ENCODE assay signal across 9 cellular contexts in the genomic region with DNA sequence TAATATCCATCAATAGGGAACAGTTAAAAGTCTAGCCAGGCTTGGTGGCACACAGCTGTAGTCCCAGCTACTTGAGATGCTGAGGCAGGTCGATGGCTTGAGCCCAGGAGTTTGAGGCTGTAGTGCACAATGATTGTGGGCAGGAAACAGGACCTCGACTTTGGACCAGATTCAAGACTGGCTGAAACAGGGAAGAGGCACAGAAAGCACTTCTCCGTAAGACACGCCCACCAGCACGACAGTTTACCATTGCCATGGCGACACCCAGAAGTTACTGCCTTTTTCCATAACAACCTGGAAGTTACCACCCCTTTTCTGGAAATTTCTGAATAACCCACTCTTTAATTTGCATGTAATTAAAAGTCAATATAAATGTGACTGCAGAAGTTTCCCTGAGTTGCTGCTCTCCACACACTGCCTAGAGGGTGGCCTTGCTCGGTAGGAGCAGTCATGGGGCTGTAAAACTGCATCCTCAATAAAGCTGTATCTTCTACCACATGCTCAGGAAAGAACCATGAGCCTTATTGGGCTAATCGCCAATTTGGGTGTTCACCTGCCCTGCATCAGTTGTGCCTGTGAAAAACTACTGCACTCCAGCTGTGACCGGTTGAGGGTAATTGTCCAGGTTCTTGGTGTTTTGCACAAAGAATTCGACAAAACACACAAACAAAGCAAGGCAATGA. TPM values are rescaled to one million over a fixed set of nuclear protein-coding genes. Genes with fewer than 3 reads are reported as not detected.
DNase-seq lines count a peak whose midpoint lies in the region; ATAC-seq lines count a peak whose summit lies in the region.
"Had no signal": no experiment of that assay in that cellular context is flagged by ENCODE, and none has a peak within 500 bp of the region (broad histone marks: within the 10 kb centered on the region; RNA-seq: fewer than 3 reads in every experiment).

No MANE protein-coding gene starts in this region.

- H3K56ac ChIP-seq in mesendoderm (ENCODE audit: low read length), result no peak overlapping the region

- H4K5ac ChIP-seq in mesendoderm (ENCODE audit: low read length), result no peak overlapping the region

- no peak for ATAC-seq in GM18873 (IDR thresholded peaks at IDR 0.05; ENCODE audit: low FRiP score, unreplicated experiment)

- no peak overlapping the region for H3K4me2 ChIP-seq in mesendoderm (ENCODE audit: low read length)

- H3K36me3 ChIP-seq in mesendoderm (ENCODE audit: control insufficient read depth, insufficient read depth, low read length), result no peaks in the 10 kb centered on the region

- H3K4ac ChIP-seq in mesendoderm (ENCODE audit: low read depth, low read length), result no peak overlapping the region

- no peaks in the 10 kb centered on the region for H3K79me2 ChIP-seq in mesendoderm (ENCODE audit: control insufficient read depth, insufficient read depth, low read length)

- H2BK5ac ChIP-seq in mesendoderm (ENCODE audit: low read length), result no peak overlapping the region

- no peak overlapping the region for H3K9ac ChIP-seq in mesendoderm (ENCODE audit: low read length)

- no peak overlapping the region for H2AK5ac ChIP-seq in mesendoderm (ENCODE audit: low read length)

- H3K27me3 ChIP-seq in mesendoderm (ENCODE audit: insufficient read depth, low read length, poor library complexity), result no peaks in the 10 kb centered on the region

- no CpG with 5 or more reads among the region's 10 CpGs for WGBS in mesendoderm (ENCODE audit: extremely low coverage, insufficient coverage, low lambda C conversion rate)

- H3K23ac ChIP-seq in mesendoderm (ENCODE audit: low read length), result no peak overlapping the region

- in situ Hi-C loops in G401 (cut with HindIII; ENCODE audit: low sequenced_read_pairs), result no loop called here

- peak; percentile 49 for DNase-seq in G401 (ENCODE audit: low spot score)
- DNase-seq in NCI-H2029 treated with DMSO at 0.1 percent for 48 hours (lab: John Stamatoyannopoulos, UW), result peak; percentile 94
- peak in 31 of 61 donors; percentile 7 to 79 (median 26) for DNase-seq in caudate nucleus (lab: John Stamatoyannopoulos, UW)
- DNase-seq in mesendoderm, result peak; percentile 78
- no peak for DNase-seq in germinal center (ENCODE audit: low spot score)
- DNase-seq in AG08396 (ENCODE audit: low spot score), result no peak
- DNase-seq in effector CD8-positive, alpha-beta T cell (lab: John Stamatoyannopoulos, UW), result no peak
- DNase-seq: activated CD8-positive, alpha-beta memory T cell treated with anti-CD3 and anti-CD28 coated beads for 24 hours had no signal

- no peak overlapping the region for H2BK15ac ChIP-seq in mesendoderm (replicated peaks; ENCODE audit: low read depth)

- H4K8ac ChIP-seq in mesendoderm (ENCODE audit: low read depth, low read length), result no peak overlapping the region

- no peaks in the 10 kb centered on the region for H3K79me1 ChIP-seq in mesendoderm (ENCODE audit: low read length)

- no peak overlapping the region for H2BK120ac ChIP-seq in mesendoderm (ENCODE audit: low read depth, low read length)

- H3K18ac ChIP-seq in mesendoderm (ENCODE audit: low read length), result no peak overlapping the region

- H3K4me3 ChIP-seq in mesendoderm (ENCODE audit: low read length), result no peak overlapping the region

- H3K4me1 ChIP-seq in mesendoderm (ENCODE audit: control insufficient read depth, low read depth, low read length), result no peaks in the 10 kb centered on the region

- H3K27ac ChIP-seq in caudate nucleus (ENCODE audit: low read depth, low read length), result peak overlapping the region; percentile 58
- no peak overlapping the region for H3K27ac ChIP-seq in mesendoderm (ENCODE audit: low read depth, low read length)

RNA-seq across cellular contexts. Expression of a gene that starts 4.6 kb away (rescaled TPM):
- total RNA-seq in G401 (2014; rRNA removed; shearing (Covaris generic)), result 7.0 and 16.1 TPM in 2 replicates
- 1.2 TPM for polyA plus RNA-seq in mesendoderm (2013, experiment 1 of 2)
- polyA plus RNA-seq in mesendoderm (2013, experiment 2 of 2), result 1.3 TPM

RNA-seq across cellular contexts. Expression of a gene that starts 14.4 kb away (rescaled TPM):
- 3.3 and 13.2 TPM in 2 replicates for total RNA-seq in G401 (2014; rRNA removed; shearing (Covaris generic))
- 12.1 TPM for polyA plus RNA-seq in mesendoderm (2013, experiment 1 of 2)
- 12.4 TPM for polyA plus RNA-seq in mesendoderm (2013, experiment 2 of 2)

RNA-seq across cellular contexts. Expression of a gene that starts 26.9 kb away (rescaled TPM):
- total RNA-seq in G401 (2014; rRNA removed; shearing (Covaris generic)), result 30.6 and 38.3 TPM in 2 replicates
- 6.0 TPM for polyA plus RNA-seq in mesendoderm (2013, experiment 1 of 2)
- 5.3 TPM for polyA plus RNA-seq in mesendoderm (2013, experiment 2 of 2)

RNA-seq across cellular contexts. Expression of a gene that starts 27.8 kb away (rescaled TPM):
- total RNA-seq in G401 (2014; rRNA removed; shearing (Covaris generic)), result 2.2 and 6.2 TPM in 2 replicates
- polyA plus RNA-seq in mesendoderm (2013, experiment 1 of 2), result 69.5 TPM
- 69.1 TPM for polyA plus RNA-seq in mesendoderm (2013, experiment 2 of 2)

RNA-seq across cellular contexts. Expression of a gene that starts 32.6 kb away (rescaled TPM):
- 1,506 and 1,683 TPM in 2 replicates for total RNA-seq in G401 (2014; rRNA removed; shearing (Covaris generic))
- polyA plus RNA-seq in mesendoderm (2013, experiment 1 of 2), result 727 TPM
- polyA plus RNA-seq in mesendoderm (2013, experiment 2 of 2), result 759 TPM

Comparison
In these comparisons a context has a peak if more than half of its experiments do, and no peak if none do; other contexts are left out.
1. DNase-seq: peak in G401 (single experiment), NCI-H2029 treated with DMSO at 0.1 percent for 48 hours (single experiment), caudate nucleus (31 of 61) and mesendoderm (single experiment); none in germinal center (single experiment), AG08396 (single experiment) and effector CD8-positive, alpha-beta T cell (single experiment).